In genomic region chr12:117202033-117202432, GRCh38 we compare ENCODE assay signal across 17 cellular contexts. TPM values are rescaled to one million over a fixed set of nuclear protein-coding genes. Genes with fewer than 3 reads are reported as not detected.
A peak's percentile ranks its signal among the peaks of the same experiment; 100 is the strongest.
DNase-seq lines count a peak whose midpoint lies in the region; ATAC-seq, FAIRE-seq and TF ChIP-seq lines count a peak whose summit lies in the region.
"Had no signal": no experiment of that assay in that cellular context is flagged by ENCODE, and none has a peak within 500 bp of the region (broad histone marks: within the 10 kb centered on the region; RNA-seq: fewer than 3 reads in every experiment).

No MANE protein-coding gene starts in this region.

- no peak for FAIRE-seq in HTR-8/SVneo (lab: Jason Lieb, UNC)
- FAIRE-seq: D721Med, GM12892 had no signal

- peaks cover 12% of the 10 kb centered on the region for H3K4me1 ChIP-seq in BLaER1
- no peaks in the 10 kb centered on the region for H3K4me1 ChIP-seq in GM23338 (ENCODE audit: insufficient read depth)
- no peaks in the 10 kb centered on the region for H3K4me1 ChIP-seq in sigmoid colon
- H3K4me1 ChIP-seq: Caco-2 had no signal

- H3K79me2 ChIP-seq in GM23338 (replicated peaks; ENCODE audit: insufficient read depth): no peaks in the 10 kb centered on the region

- H4K20me1 ChIP-seq in BLaER1 (no peaks in the 10 kb centered on the region), GM23338 (replicated peaks; ENCODE audit: insufficient read depth) (no peaks in the 10 kb centered on the region)

- H3K36me3 Mint-ChIP-seq in GM23338 (ENCODE audit: low read depth): no peaks in the 10 kb centered on the region

- DNase-seq in GM23338 (ENCODE audit: low spot score) (no peak), islet precursor cell (peak; percentile 32), sigmoid colon (peak; percentile 2), GM13977 (ENCODE audit: low spot score) (no peak), NCI-H82 (lab: John Stamatoyannopoulos, UW) (no peak), HTR-8/SVneo (ENCODE audit: insufficient read length, low spot score) (no peak)
- DNase-seq: Caco-2; CD4-positive, alpha-beta T cell; GDM1; GOT3; H7 had no signal

- WGBS in sigmoid colon, 2 donors: 91 to 92% methylated on average over 9 of the region's 9 CpGs

- no peaks in the 10 kb centered on the region for H3F3A ChIP-seq in GM23338 (replicated peaks; ENCODE audit: low read depth)

- intact Hi-C loops in sigmoid colon (cut with DNase I): no loop called here

- H3K27me3 ChIP-seq in BLaER1 (no peaks in the 10 kb centered on the region), GM23338 (ENCODE audit: insufficient read depth) (no peaks in the 10 kb centered on the region), sigmoid colon (peaks cover 0 to 11% (median 0%) of the 10 kb centered on the region in 3 donors)

- no peak overlapping the region for H3K4me3 Mint-ChIP-seq in GM23338
- H3K4me3 Mint-ChIP-seq: B cell; CD4-positive, alpha-beta T cell had no signal

- H3K9me3 ChIP-seq in BLaER1 (0 out of 2 replicates have a peak, but pooled peaks cover 3% of the 10 kb centered on the region), sigmoid colon (no peaks in the 10 kb centered on the region)
- H3K9me3 ChIP-seq: Caco-2 had no signal

- H2AFZ ChIP-seq in GM23338: 0 out of 2 replicates have a peak overlapping the region, but pooled peaks have one; percentile 14

- in situ Hi-C loops in GM13977 (cut with MboI; ENCODE audit: low pct_unique_long_range_greater_than_20kb, low sequenced_read_pairs, unreplicated experiment): no loop called here

- H3K4me1 Mint-ChIP-seq in GM23338: peaks cover under 1% of the 10 kb centered on the region; the same call in 2 of the 3 replicates
- H3K4me1 Mint-ChIP-seq: B cell had no signal

- H3K9ac ChIP-seq in BLaER1: no peak overlapping the region

- no peaks in the 10 kb centered on the region for H3K9me2 ChIP-seq in GM23338 (ENCODE audit: insufficient read depth)

- peak overlapping the region; percentile 47 for H3K4me2 ChIP-seq in BLaER1
- H3K4me2 ChIP-seq in GM23338: no peak overlapping the region

- no peaks in the 10 kb centered on the region for H3K9me3 Mint-ChIP-seq in GM23338
- H3K9me3 Mint-ChIP-seq: CD4-positive, alpha-beta T cell had no signal

- H3K4me3 ChIP-seq in BLaER1: no peak overlapping the region
- H3K4me3 ChIP-seq in GM23338: no peak overlapping the region
- H3K4me3 ChIP-seq in sigmoid colon: no peak overlapping the region

- H3K36me3 ChIP-seq in BLaER1: no peaks in the 10 kb centered on the region
- H3K36me3 ChIP-seq in GM23338 (ENCODE audit: insufficient read depth): no peaks in the 10 kb centered on the region
- no peaks in the 10 kb centered on the region for H3K36me3 ChIP-seq in sigmoid colon

- TF ChIP-seq CTCF in GM23338 (conservative IDR thresholded peaks at IDR 0.05; ENCODE audit: low read depth in 2 of 2) (no peak), sigmoid colon (IDR thresholded peaks at IDR 0.05) (no peak), GM13977 (IDR thresholded peaks at IDR 0.05; ENCODE audit: extremely low read depth, insufficient read depth, missing control alignments) (no peak)

- peaks cover 5% of the 10 kb centered on the region for H3K27me3 Mint-ChIP-seq in GM23338 (ENCODE audit: insufficient read depth, low read depth, poor library complexity)

- H3K27ac ChIP-seq in BLaER1 (no peak overlapping the region), GM23338 (ENCODE audit: low read depth) (no peak overlapping the region), sigmoid colon (no peak overlapping the region)
- H3K27ac ChIP-seq: C4-2B had no signal

- no peak overlapping the region for H3K27ac Mint-ChIP-seq in GM23338
- H3K27ac Mint-ChIP-seq: B cell; CD4-positive, alpha-beta T cell had no signal

- no peak for TF ChIP-seq POLR2A in sigmoid colon (IDR thresholded peaks at IDR 0.05)

- TF ChIP-seq EP300 in sigmoid colon (IDR thresholded peaks at IDR 0.05): no peak

- no peak for ATAC-seq in GM23338
- ATAC-seq: HCT116 had no signal

TF ChIP-seq in GM23338, 12 proteins besides CTCF, POLR2A, EP300 and RAD21 (continues in another document):
- TF ChIP-seq, protein P1, sequence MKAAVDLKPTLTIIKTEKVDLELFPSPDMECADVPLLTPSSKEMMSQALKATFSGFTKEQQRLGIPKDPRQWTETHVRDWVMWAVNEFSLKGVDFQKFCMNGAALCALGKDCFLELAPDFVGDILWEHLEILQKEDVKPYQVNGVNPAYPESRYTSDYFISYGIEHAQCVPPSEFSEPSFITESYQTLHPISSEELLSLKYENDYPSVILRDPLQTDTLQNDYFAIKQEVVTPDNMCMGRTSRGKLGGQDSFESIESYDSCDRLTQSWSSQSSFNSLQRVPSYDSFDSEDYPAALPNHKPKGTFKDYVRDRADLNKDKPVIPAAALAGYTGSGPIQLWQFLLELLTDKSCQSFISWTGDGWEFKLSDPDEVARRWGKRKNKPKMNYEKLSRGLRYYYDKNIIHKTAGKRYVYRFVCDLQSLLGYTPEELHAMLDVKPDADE (IDR thresholded peaks at IDR 0.05): no peak
- TF ChIP-seq NANOG (IDR thresholded peaks at IDR 0.05; ENCODE audit: borderline replicate concordance) (no peak), EZH2 (IDR thresholded peaks at IDR 0.05; ENCODE audit: low read depth, unreplicated experiment) (no peak), REST (IDR thresholded peaks at IDR 0.05; ENCODE audit: unreplicated experiment) (no peak), ZNF331 (CRISPR knock-in tag; IDR thresholded peaks at IDR 0.05; ENCODE audit: low read depth) (no peak), CREB1 (CRISPR knock-in tag; IDR thresholded peaks at IDR 0.05; ENCODE audit: low read depth) (no peak), JUNB (IDR thresholded peaks at IDR 0.05; ENCODE audit: unreplicated experiment) (no peak), POLR2AphosphoS5 (IDR thresholded peaks at IDR 0.05; ENCODE audit: low read depth) (no peak), ZNF114 (CRISPR knock-in tag; IDR thresholded peaks at IDR 0.05) (no peak), STAT1 (IDR thresholded peaks at IDR 0.05; ENCODE audit: unreplicated experiment) (no peak)

RNA-seq across cellular contexts. Expression of gene FBXO21, which starts 11.8 kb away (rescaled TPM):
- 84.2 and 126 TPM in 2 replicates for total RNA-seq in GM23338 (2014; rRNA removed; shearing (Covaris generic))
- polyA plus RNA-seq in GM23338 (2016; fragmentation: Nextera tagmentation; extraction: Ambion mirVana) (46.3 and 46.4 TPM in 2 replicates), sigmoid colon (10 to 100 TPM in 1 of 3 donors, 1 to 10 TPM in 2; 6.6 to 14.5 (median 7.9) TPM)
- total RNA-seq in sigmoid colon: 100 to 1,000 TPM in 2 of 4 donors, 10 to 100 TPM in 2; 40.7 to 134 (median 97.2) TPM

Comparison
In these comparisons a context has a peak if more than half of its experiments do, and no peak if none do; other contexts are left out.
1. DNase-seq: peak in islet precursor cell (single experiment) and sigmoid colon (single experiment); none in GM23338 (single experiment), GM13977 (single experiment), NCI-H82 (single experiment) and HTR-8/SVneo (single experiment).